Comparison of ENCODE assay signal across 17 cellular contexts in genomic region chr1:31757204-31757679, GRCh38. TPM values are rescaled to one million over a fixed set of nuclear protein-coding genes. Genes with fewer than 3 reads are reported as not detected.
DNase-seq lines count a peak whose midpoint lies in the region; ATAC-seq and TF ChIP-seq lines count a peak whose summit lies in the region.
"Had no signal": no experiment of that assay in that cellular context is flagged by ENCODE, and none has a peak within 500 bp of the region (broad histone marks: within the 10 kb centered on the region; RNA-seq: fewer than 3 reads in every experiment).

No MANE protein-coding gene starts in this region.

- no peak for ATAC-seq in WTC11
- peak; percentile 39 for ATAC-seq in left colon
- no peak for ATAC-seq in GM21619 (IDR thresholded peaks at IDR 0.05; ENCODE audit: unreplicated experiment)
- ATAC-seq in GM21723 (IDR thresholded peaks at IDR 0.05; ENCODE audit: unreplicated experiment), result no peak
- ATAC-seq: activated T-cell treated with anti-CD3 and anti-CD28 coated beads, Interleukin-2, amount 50 U/mL, for 72 hours; PC-3 had no signal

- H3K27me3 Mint-ChIP-seq in WTC11 (ENCODE audit: low read depth), result peaks cover 5% of the 10 kb centered on the region
- H3K27me3 Mint-ChIP-seq: CD4-positive, alpha-beta memory T cell had no signal

- CTCF ChIA-PET in WTC11 (lab: Charles Lee), result interaction anchor here (1.0 to 7.8 kb wide), 4 partner anchors 12 to 59 kb away, joined by 4 to 96 read pairs (median 32); partner anchors contain the start of gene SPOCD1

- H3K4me1 Mint-ChIP-seq in WTC11, result peaks cover 48% of the 10 kb centered on the region

- no peak overlapping the region for H3K4me3 Mint-ChIP-seq in WTC11
- H3K4me3 Mint-ChIP-seq: activated naive CD4-positive, alpha-beta T cell treated with anti-CD3 and anti-CD28 coated beads for 36 hours; activated T-cell treated with anti-CD3 and anti-CD28 coated beads, Interleukin-2, amount 50 U/mL, for 72 hours; nephron progenitor cell had no signal

- H3K27ac Mint-ChIP-seq in WTC11, result peak overlapping the region; percentile 82; the same call in 1 of the 2 replicates
- H3K27ac Mint-ChIP-seq: activated naive CD4-positive, alpha-beta T cell treated with anti-CD3 and anti-CD28 coated beads for 36 hours; activated T-cell treated with anti-CD3 and anti-CD28 coated beads, Interleukin-2, amount 50 U/mL, for 72 hours; nephron progenitor cell; progenitor cell of endocrine pancreas had no signal

- H3K9me3 Mint-ChIP-seq in WTC11, result no peaks in the 10 kb centered on the region
- H3K9me3 Mint-ChIP-seq: activated naive CD4-positive, alpha-beta T cell treated with anti-CD3 and anti-CD28 coated beads for 36 hours; activated T-cell treated with anti-CD3 and anti-CD28 coated beads, Interleukin-2, amount 50 U/mL, for 72 hours; CD4-positive, alpha-beta memory T cell; nephron progenitor cell had no signal

- no peaks in the 10 kb centered on the region for H3K36me3 Mint-ChIP-seq in WTC11
- H3K36me3 Mint-ChIP-seq: CD4-positive, alpha-beta memory T cell had no signal

- intact Hi-C loops in left colon (cut with DNase I, micrococcal nuclease), result no loop called here

- DNase-seq in COR-L47 (lab: John Stamatoyannopoulos, UW), result peak; percentile 40
- DNase-seq in WTC11 (ENCODE audit: low spot score), result no peak
- DNase-seq in left colon, result peak in 1 of 2 donors; percentile 35
- no peak for DNase-seq in NCI-H1092 treated with DMSO at 0.1 percent for 48 hours (lab: John Stamatoyannopoulos, UW)
- DNase-seq: activated CD4-positive, alpha-beta T cell treated with anti-CD3 and anti-CD28 coated beads for 48 hours; activated naive CD4-positive, alpha-beta T cell treated with anti-CD3 and anti-CD28 coated beads for 36 hours; activated T-cell treated with anti-CD3 and anti-CD28 coated beads, Interleukin-2, amount 50 U/mL, for 72 hours; amniotic stem cell; CD4-positive, alpha-beta memory T cell; hippocampal formation; NCI-H1694; nephron progenitor cell; PC-3 had no signal

- POLR2A ChIA-PET in WTC11 (lab: Charles Lee), result no interaction called here

- TF ChIP-seq CTCF in GM12872 (IDR thresholded peaks at IDR 0.05; ENCODE audit: insufficient read depth, low read depth, low read length) (0 out of 3 replicates have a peak, but pooled peaks have one; percentile 21), WTC11 (IDR thresholded peaks at IDR 0.05) (no peak)

TF ChIP-seq in WTC11, 78 proteins besides CTCF, POLR2A, EP300 and RAD21:
- no peak for TF ChIP-seq NR1H2 (CRISPR knock-in tag; IDR thresholded peaks at IDR 0.05)
- peak; percentile 92 for TF ChIP-seq GTF2I (CRISPR knock-in tag; conservative IDR thresholded peaks at IDR 0.05)

RNA-seq across cellular contexts. Expression of gene ADGRB2, which starts 6.9 kb away (rescaled TPM):
- total RNA-seq in WTC11 (2021) (29.6 to 39.3 TPM (median 30.1 TPM) in 3 replicates), left colon (under 1 TPM; 0.79 to 0.89 TPM)

RNA-seq across cellular contexts. Expression of gene COL16A1, which starts 53.4 kb away (rescaled TPM):
- 8.8 to 11.0 TPM (median 9.6 TPM) in 3 replicates for total RNA-seq in WTC11 (2021)
- total RNA-seq in left colon, result 10 to 100 TPM; 15.7 to 23.3 TPM
- total RNA-seq: CD4-positive, alpha-beta memory T cell had no signal

RNA-seq across cellular contexts. Expression of gene SPOCD1, which starts 58.6 kb away (rescaled TPM):
- total RNA-seq in WTC11 (2021), result 3.0 to 4.9 TPM (median 3.7 TPM) in 3 replicates
- total RNA-seq in left colon, result under 1 TPM; 0.45 to 0.79 TPM

Comparison
In these comparisons a context has a peak if more than half of its experiments do, and no peak if none do; other contexts are left out.
1. RNA of gene ADGRB2, which starts 6.9 kb away (total RNA-seq): 29.6 to 39.3 TPM in WTC11; 0.79 to 0.89 TPM in left colon; every median in the first group is over 10 times any median in the second.